ENCODE assay signal across 22 cellular contexts in the genomic region with DNA sequence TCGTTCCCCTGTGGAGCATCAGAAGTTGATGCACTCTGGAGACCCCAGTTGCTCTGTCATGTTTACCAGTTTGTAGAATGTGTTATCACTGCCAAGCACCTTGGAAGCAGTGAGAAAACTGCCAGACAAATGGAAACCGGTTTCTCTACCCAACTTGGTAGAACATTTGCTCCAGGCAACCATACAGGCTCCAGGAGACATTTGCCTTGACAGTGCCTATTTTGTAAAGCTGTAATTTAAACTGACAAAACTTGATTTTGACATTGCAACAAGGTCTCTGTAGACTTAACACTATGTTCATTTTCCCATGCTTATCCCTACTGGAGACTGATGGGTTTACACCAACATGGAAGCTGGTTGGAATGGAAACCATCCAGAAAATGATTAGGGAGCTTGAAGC.
A peak's percentile ranks its signal among the peaks of the same experiment; 100 is the strongest.
DNase-seq lines count a peak whose midpoint lies in the region; ATAC-seq, FAIRE-seq and TF ChIP-seq lines count a peak whose summit lies in the region.
"Had no signal": no experiment of that assay in that cellular context is flagged by ENCODE, and none has a peak within 500 bp of the region (broad histone marks: within the 10 kb centered on the region; RNA-seq: fewer than 3 reads in every experiment).

No MANE protein-coding gene starts in this region.

- H3K9me3 Mint-ChIP-seq in GM23338 (no peaks in the 10 kb centered on the region), endodermal cell (no peaks in the 10 kb centered on the region)
- H3K9me3 Mint-ChIP-seq: CD4-positive, CD25-positive, alpha-beta regulatory T cell; CD8-positive, alpha-beta T cell had no signal

- no peak overlapping the region for H2AFZ ChIP-seq in GM23338
- no peak overlapping the region for H2AFZ ChIP-seq in keratinocyte (ENCODE audit: control insufficient read depth, low read length)

- dilution Hi-C loops in keratinocyte (cut with MboI; ENCODE audit: extremely low pct_ligation_motif_present, low sequenced_read_pairs) = no loop called here

- H3K4me3 ChIP-seq in GM23338 (no peak overlapping the region), endodermal cell (ENCODE audit: low read length) (no peak overlapping the region), keratinocyte (ENCODE audit: control insufficient read depth in 2 of 3, extremely low read depth in 1 of 3, insufficient read depth in 2 of 3, low read depth in 1 of 3, low read length in 3 of 3) (no peak overlapping the region), aorta (ENCODE audit: low read length in 2 of 2) (no peak overlapping the region)
- H3K4me3 ChIP-seq: BLaER1, HAP-1 had no signal

- H4K20me1 ChIP-seq in GM23338 (replicated peaks; ENCODE audit: insufficient read depth) (peaks cover 27% of the 10 kb centered on the region), keratinocyte (ENCODE audit: control insufficient read depth, extremely low read depth, insufficient read depth, low read length) (no peaks in the 10 kb centered on the region)
- H4K20me1 ChIP-seq: BLaER1 had no signal

- intact Hi-C loops in aorta (cut with DNase I) = no loop called here

- H3K9me2 ChIP-seq in GM23338 (ENCODE audit: insufficient read depth) = peaks cover 6% of the 10 kb centered on the region; the same call in 1 of the 2 replicates

- H3K4me3 Mint-ChIP-seq in GM23338 (no peak overlapping the region), endodermal cell (no peak overlapping the region)
- H3K4me3 Mint-ChIP-seq: B cell; CD4-positive, CD25-positive, alpha-beta regulatory T cell; CD8-positive, alpha-beta T cell had no signal

- H3K36me3 ChIP-seq in GM23338 (ENCODE audit: insufficient read depth) (no peaks in the 10 kb centered on the region), endodermal cell (ENCODE audit: control insufficient read depth, insufficient read depth, low read length) (no peaks in the 10 kb centered on the region), keratinocyte (ENCODE audit: control insufficient read depth in 2 of 2, extremely low read depth in 1 of 2, insufficient read depth in 2 of 2, low read length in 2 of 2) (no peaks in the 10 kb centered on the region), aorta (ENCODE audit: control insufficient read depth in 1 of 2, insufficient read depth in 2 of 2, low read length in 1 of 2) (no peaks in the 10 kb centered on the region)
- H3K36me3 ChIP-seq: BLaER1, HAP-1 had no signal

- peaks cover 100% of the 10 kb centered on the region for H3K79me2 ChIP-seq in GM23338 (replicated peaks; ENCODE audit: insufficient read depth)
- H3K79me2 ChIP-seq in keratinocyte (ENCODE audit: control insufficient read depth, insufficient read depth, low read length) = no peaks in the 10 kb centered on the region

- H3K27me3 ChIP-seq in GM23338 (ENCODE audit: insufficient read depth) (no peaks in the 10 kb centered on the region), endodermal cell (ENCODE audit: control insufficient read depth, insufficient read depth, low read length, poor library complexity, severe bottlenecking) (no peaks in the 10 kb centered on the region), keratinocyte (ENCODE audit: control insufficient read depth, extremely low read depth, insufficient read depth, low read length) (no peaks in the 10 kb centered on the region), aorta (ENCODE audit: control insufficient read depth in 1 of 2, insufficient read depth in 2 of 2, low read length in 1 of 2) (no peaks in the 10 kb centered on the region)
- H3K27me3 ChIP-seq: BLaER1 had no signal

- no peaks in the 10 kb centered on the region; the same call in 2 of the 3 replicates for H3K36me3 Mint-ChIP-seq in GM23338 (ENCODE audit: low read depth)
- peaks cover 1% of the 10 kb centered on the region for H3K36me3 Mint-ChIP-seq in endodermal cell (ENCODE audit: low read depth)
- H3K36me3 Mint-ChIP-seq: CD4-positive, CD25-positive, alpha-beta regulatory T cell; CD8-positive, alpha-beta T cell had no signal

- H3K9me1 ChIP-seq in keratinocyte (ENCODE audit: control insufficient read depth, extremely low read depth, insufficient read depth, low read length) = no peaks in the 10 kb centered on the region

- peak in 1 of 2 experiments; percentile 18; a peak in 1 of 4 replicates for TF ChIP-seq CTCF in GM23338 (conservative IDR thresholded peaks at IDR 0.05; ENCODE audit: low read depth in 2 of 2)
- TF ChIP-seq CTCF in endodermal cell (conservative IDR thresholded peaks at IDR 0.05) = peak; percentile 22
- no peak for TF ChIP-seq CTCF in keratinocyte (optimal IDR thresholded peaks at IDR 0.05 in 1 of 3, IDR thresholded peaks at IDR 0.05 in 1 of 3, conservative IDR thresholded peaks at IDR 0.05 in 1 of 3; ENCODE audit: extremely low read depth in 1 of 3, insufficient read depth in 2 of 3, low read length in 3 of 3)

- ATAC-seq in GM23338 (no peak), aorta (ENCODE audit: low FRiP score) (no peak)
- ATAC-seq: CD8-positive, alpha-beta T cell had no signal

- H3K4me1 ChIP-seq in GM23338 (ENCODE audit: insufficient read depth) (peaks cover 50% of the 10 kb centered on the region), endodermal cell (ENCODE audit: control insufficient read depth, insufficient read depth, low read length) (peaks cover 17% of the 10 kb centered on the region), keratinocyte (ENCODE audit: control insufficient read depth, extremely low read depth, insufficient read depth, low read length) (peaks cover 32% of the 10 kb centered on the region), aorta (ENCODE audit: control insufficient read depth in 1 of 2, insufficient read depth in 2 of 2, low read length in 2 of 2) (peaks cover 5 to 7% of the 10 kb centered on the region in 2 donors)
- H3K4me1 ChIP-seq: BLaER1, HAP-1 had no signal

- H3F3A ChIP-seq in GM23338 (replicated peaks; ENCODE audit: low read depth) = no peaks in the 10 kb centered on the region

- DNase-seq in GM23338 (ENCODE audit: low spot score) (no peak), endodermal cell (no peak), keratinocyte (ENCODE audit: low read depth, low spot score) (no peak), aorta (no peak), NCI-H2196 treated with DMSO at 0.1 percent for 48 hours (lab: John Stamatoyannopoulos, UW; ENCODE audit: unreplicated experiment) (no peak), SHP77 treated with DMSO at 0.1 percent for 48 hours (lab: John Stamatoyannopoulos, UW) (no peak)
- DNase-seq: Caco-2; CD4-positive, CD25-positive, alpha-beta regulatory T cell; CD8-positive, alpha-beta T cell; DMS153; DND-41; GOT3 had no signal

- H3K9me3 ChIP-seq in endodermal cell (ENCODE audit: control insufficient read depth, low read length) = no peaks in the 10 kb centered on the region
- no peaks in the 10 kb centered on the region for H3K9me3 ChIP-seq in keratinocyte (ENCODE audit: control insufficient read depth, low read depth, low read length)
- no peaks in the 10 kb centered on the region for H3K9me3 ChIP-seq in aorta (ENCODE audit: control insufficient read depth, low read length)
- H3K9me3 ChIP-seq: BLaER1, Caco-2, HAP-1 had no signal

- no peak overlapping the region for H3K27ac ChIP-seq in GM23338 (ENCODE audit: low read depth)
- no peak overlapping the region for H3K27ac ChIP-seq in endodermal cell (ENCODE audit: low read depth, low read length)
- no peak overlapping the region for H3K27ac ChIP-seq in keratinocyte (ENCODE audit: control insufficient read depth, insufficient read depth, low read length)
- H3K27ac ChIP-seq in aorta (ENCODE audit: low read depth in 1 of 2, low read length in 2 of 2) = no peak overlapping the region
- H3K27ac ChIP-seq: 22Rv1, BLaER1, C4-2B had no signal

- no peak overlapping the region for H3K27ac Mint-ChIP-seq in GM23338
- no peak overlapping the region for H3K27ac Mint-ChIP-seq in endodermal cell
- H3K27ac Mint-ChIP-seq: B cell; CD4-positive, CD25-positive, alpha-beta regulatory T cell; CD8-positive, alpha-beta T cell had no signal

- H3K9ac ChIP-seq in endodermal cell (ENCODE audit: extremely low read depth, low read length, poor library complexity, severe bottlenecking) (no peak overlapping the region), keratinocyte (ENCODE audit: control insufficient read depth, extremely low read depth, insufficient read depth, low read length) (no peak overlapping the region)
- H3K9ac ChIP-seq: BLaER1 had no signal

- H3K27me3 Mint-ChIP-seq in GM23338 (ENCODE audit: insufficient read depth, low read depth, poor library complexity) = no peaks in the 10 kb centered on the region
- H3K27me3 Mint-ChIP-seq in endodermal cell (ENCODE audit: insufficient read depth) = no peaks in the 10 kb centered on the region
- H3K27me3 Mint-ChIP-seq: CD4-positive, CD25-positive, alpha-beta regulatory T cell had no signal

- peak; percentile 77 for FAIRE-seq in keratinocyte (lab: Jason Lieb, UNC)
- FAIRE-seq: A204.1, G401.6, GM12892, GM19239, H54 had no signal

- H3K4me2 ChIP-seq in GM23338 (peak overlapping the region; percentile 5; the same call in 1 of the 2 replicates), keratinocyte (ENCODE audit: control insufficient read depth, extremely low read depth, insufficient read depth, low read depth, low read length) (no peak overlapping the region)
- H3K4me2 ChIP-seq: BLaER1 had no signal

- H3K4me1 Mint-ChIP-seq in GM23338 (peaks cover 75% of the 10 kb centered on the region), endodermal cell (peaks cover 67% of the 10 kb centered on the region)
- H3K4me1 Mint-ChIP-seq: B cell; CD4-positive, CD25-positive, alpha-beta regulatory T cell had no signal

- 92 to 95% methylated on average over 2 of the region's 2 CpGs for WGBS in endodermal cell (ENCODE audit: insufficient coverage in 1 of 2, insufficient read length in 1 of 2), 2 experiments
- 81 to 85% methylated on average over 2 of the region's 2 CpGs for WGBS in aorta, 2 donors

TF ChIP-seq in GM23338, 12 proteins besides CTCF, POLR2A, EP300 and RAD21 (continues in another document):
- TF ChIP-seq NANOG (IDR thresholded peaks at IDR 0.05; ENCODE audit: borderline replicate concordance) (no peak), POLR2AphosphoS5 (IDR thresholded peaks at IDR 0.05; ENCODE audit: low read depth) (no peak), JUNB (IDR thresholded peaks at IDR 0.05; ENCODE audit: unreplicated experiment) (no peak), ZNF331 (CRISPR knock-in tag; IDR thresholded peaks at IDR 0.05; ENCODE audit: low read depth) (no peak), CREB1 (CRISPR knock-in tag; IDR thresholded peaks at IDR 0.05; ENCODE audit: low read depth) (no peak)
